ENCODE assay signal across 21 cellular contexts in genomic region chr11:9814108-9814507, GRCh38.
"Had no signal": no experiment of that assay in that cellular context is flagged by ENCODE, and none has a peak within 500 bp of the region (broad histone marks: within the 10 kb centered on the region; RNA-seq: fewer than 3 reads in every experiment).

No MANE protein-coding gene starts in this region.

- H3K4me1 Mint-ChIP-seq: endodermal cell; naive thymus-derived CD8-positive, alpha-beta T cell; stimulated activated naive B cell treated with anti-CD40 and anti-IgM and Interleukin-4, amounts not matched to agents 10 μg/mL and 1 μg/mL and 100 μg/mL, for 72 hours; stimulated activated naive CD8-positive, alpha-beta T cell treated with anti-CD3 and anti-CD28 coated beads, Interleukin-15, amount 100 ng/mL, for 72 hours had no signal

- H3K9me3 ChIP-seq: gastroesophageal sphincter, mucosa of descending colon, neutrophil, ovary, right atrium auricular region, sigmoid colon, testis, tibial nerve, upper lobe of right lung, vagina had no signal

- H3K4me3 Mint-ChIP-seq: endodermal cell; naive thymus-derived CD8-positive, alpha-beta T cell; stimulated activated naive B cell treated with anti-CD40 and anti-IgM and Interleukin-4, amounts not matched to agents 10 μg/mL and 1 μg/mL and 100 μg/mL, for 72 hours; stimulated activated naive CD8-positive, alpha-beta T cell treated with anti-CD3 and anti-CD28 coated beads, Interleukin-15, amount 100 ng/mL, for 72 hours had no signal

- H3K9me3 Mint-ChIP-seq: endodermal cell; naive thymus-derived CD8-positive, alpha-beta T cell; stimulated activated naive B cell treated with anti-CD40 and anti-IgM and Interleukin-4, amounts not matched to agents 10 μg/mL and 1 μg/mL and 100 μg/mL, for 72 hours; stimulated activated naive CD8-positive, alpha-beta T cell treated with anti-CD3 and anti-CD28 coated beads, Interleukin-15, amount 100 ng/mL, for 72 hours had no signal

- H3K4me1 ChIP-seq: gastroesophageal sphincter, right atrium auricular region, testis, vagina had no signal

- H3K27me3 ChIP-seq: gastroesophageal sphincter, neutrophil, ovary, right atrium auricular region, sigmoid colon, testis, tibial nerve, upper lobe of right lung, vagina had no signal

- H3K27me3 Mint-ChIP-seq: naive thymus-derived CD8-positive, alpha-beta T cell; stimulated activated naive B cell treated with anti-CD40 and anti-IgM and Interleukin-4, amounts not matched to agents 10 μg/mL and 1 μg/mL and 100 μg/mL, for 72 hours; stimulated activated naive CD8-positive, alpha-beta T cell treated with anti-CD3 and anti-CD28 coated beads, Interleukin-15, amount 100 ng/mL, for 72 hours had no signal

- DNase-seq: effector CD4-positive, alpha-beta T cell; endodermal cell; glutamatergic neuron; islet precursor cell; mammary epithelial cell; mucosa of descending colon; naive thymus-derived CD8-positive, alpha-beta T cell; ovary; sigmoid colon; stimulated activated CD4-positive, alpha-beta T cell treated with anti-CD3 and anti-CD28 coated beads, Interleukin-2, amount 100 ng/mL, for 24 hours; stimulated activated CD4-positive, alpha-beta T cell treated with anti-CD3 and anti-CD28 coated beads, Interleukin-4, amount 100 ng/mL, for 4 hours; stimulated activated naive B cell treated with anti-CD40 and anti-IgM and Interleukin-4, amounts not matched to agents 10 μg/mL and 1 μg/mL and 100 μg/mL, for 72 hours; stimulated activated naive CD8-positive, alpha-beta T cell treated with anti-CD3 and anti-CD28 coated beads, Interleukin-15, amount 100 ng/mL, for 72 hours; testis; upper lobe of right lung had no signal

- H3K27ac Mint-ChIP-seq: endodermal cell; naive thymus-derived CD8-positive, alpha-beta T cell; stimulated activated naive B cell treated with anti-CD40 and anti-IgM and Interleukin-4, amounts not matched to agents 10 μg/mL and 1 μg/mL and 100 μg/mL, for 72 hours; stimulated activated naive CD8-positive, alpha-beta T cell treated with anti-CD3 and anti-CD28 coated beads, Interleukin-15, amount 100 ng/mL, for 72 hours had no signal

- H3K4me3 ChIP-seq: gastroesophageal sphincter, mucosa of descending colon, ovary, right atrium auricular region, sigmoid colon, skin epidermis, testis, tibial nerve, upper lobe of right lung, vagina had no signal

- H3K36me3 ChIP-seq: ovary had no signal

- H3K27ac ChIP-seq: gastroesophageal sphincter, neutrophil, ovary, right atrium auricular region, sigmoid colon, skin epidermis, testis, tibial nerve, upper lobe of right lung, vagina had no signal
